ENCODE assay signal across 8 cellular contexts in genomic region chr3:42192334-42193200, GRCh38.
DNase-seq lines count a peak whose midpoint lies in the region; ATAC-seq and TF ChIP-seq lines count a peak whose summit lies in the region.

No MANE protein-coding gene starts in this region.

- H2AFZ ChIP-seq in OCI-LY1 (ENCODE audit: low read length) = no peak overlapping the region

- H3K4me1 ChIP-seq in OCI-LY1 (ENCODE audit: insufficient read depth, low read length, severe bottlenecking) (peaks cover 79% of the 10 kb centered on the region), gastrocnemius medialis (peaks cover 29 to 34% of the 10 kb centered on the region in 2 donors)

- TF ChIP-seq POLR2A in gastrocnemius medialis (IDR thresholded peaks at IDR 0.05) = no peak

- no peaks in the 10 kb centered on the region for H4K20me1 ChIP-seq in OCI-LY1 (ENCODE audit: insufficient read depth, low read length)

- H3K79me2 ChIP-seq in OCI-LY1 (ENCODE audit: insufficient read depth, low read length) = no peaks in the 10 kb centered on the region

- peak overlapping the region; percentile 24 for H3K4me3 ChIP-seq in OCI-LY1 (ENCODE audit: low read depth, low read length, poor library complexity, severe bottlenecking)
- no peak overlapping the region for H3K4me3 ChIP-seq in gastrocnemius medialis

- H3K36me3 ChIP-seq in OCI-LY1 (ENCODE audit: insufficient read depth, low read length) (peaks cover 65% of the 10 kb centered on the region), gastrocnemius medialis (peaks cover 0 to 7% of the 10 kb centered on the region in 2 donors)

- ATAC-seq in GM18499 (IDR thresholded peaks at IDR 0.05; ENCODE audit: insufficient read depth, unreplicated experiment) (peak; percentile 28), HG02571 (IDR thresholded peaks at IDR 0.05; ENCODE audit: unreplicated experiment) (peak; percentile 39), gastrocnemius medialis (no peak)

- TF ChIP-seq CTCF in OCI-LY1 (IDR thresholded peaks at IDR 0.05; ENCODE audit: low read length) (no peak), gastrocnemius medialis (IDR thresholded peaks at IDR 0.05 in 4 of 5, conservative IDR thresholded peaks at IDR 0.05 in 1 of 5) (no peak)

- peaks cover 9% of the 10 kb centered on the region; the same call in 1 of the 2 replicates for H3F3A ChIP-seq in OCI-LY1 (ENCODE audit: insufficient read depth, low read length)

- intact Hi-C loops in gastrocnemius medialis (cut with DNase I; ENCODE audit: low total_unique reads) = loop anchor here (10.0 kb wide), 1 partner anchor 1888 kb away; the partner anchor contains the start of gene EIF1B

- H3K27ac ChIP-seq in OCI-LY1 (ENCODE audit: low read depth, low read length, poor library complexity, severe bottlenecking) (peak overlapping the region; percentile 96), gastrocnemius medialis (no peak overlapping the region)

- no peaks in the 10 kb centered on the region for H3K9me2 ChIP-seq in OCI-LY1 (ENCODE audit: low read depth, low read length)

- peak; percentile 17 for DNase-seq in midbrain (lab: John Stamatoyannopoulos, UW)
- DNase-seq in activated T-cell treated with anti-CD3 and anti-CD28 coated beads for 4 hours = no peak
- DNase-seq in kidney glomerular epithelial cell (lab: John Stamatoyannopoulos, UW) = no peak
- no peak for DNase-seq in gastrocnemius medialis
- DNase-seq in GM03348 (ENCODE audit: low spot score) = no peak

- peak overlapping the region; percentile 49; the same call in 1 of the 2 replicates for H3K4me2 ChIP-seq in OCI-LY1 (ENCODE audit: low read length)

- in situ Hi-C loops in gastrocnemius medialis (cut with MboI; ENCODE audit: low sequenced_read_pairs in 4 of 4) = loop anchor here in 2 of 4 donors (5.0 to 25.0 kb wide), 4 partner anchors 75 to 300 kb away; no protein-coding TSS in a partner anchor

- peak overlapping the region; percentile 27; the same call in 1 of the 2 replicates for H3K9ac ChIP-seq in OCI-LY1 (ENCODE audit: low read length)

- H3K9me3 ChIP-seq in OCI-LY1 (ENCODE audit: low read length) (no peaks in the 10 kb centered on the region), gastrocnemius medialis (no peaks in the 10 kb centered on the region)

- H3K27me3 ChIP-seq in OCI-LY1 (ENCODE audit: insufficient read depth, low read length) (no peaks in the 10 kb centered on the region), gastrocnemius medialis (no peaks in the 10 kb centered on the region)

Comparison
In these comparisons a context has a peak if more than half of its experiments do, and no peak if none do; other contexts are left out.
1. ATAC-seq: peak in GM18499 (single experiment) and HG02571 (single experiment); none in gastrocnemius medialis (0 of 2).